15 cellular contexts compared by ENCODE assay signal in genomic region chr1:198001776-198002408, GRCh38.
DNase-seq lines count a peak whose midpoint lies in the region; ATAC-seq and TF ChIP-seq lines count a peak whose summit lies in the region.
"Had no signal": no experiment of that assay in that cellular context is flagged by ENCODE, and none has a peak within 500 bp of the region (broad histone marks: within the 10 kb centered on the region; RNA-seq: fewer than 3 reads in every experiment).

No MANE protein-coding gene starts in this region.

- H3K4me3 Mint-ChIP-seq in stimulated activated naive CD8-positive, alpha-beta T cell treated with anti-CD3 and anti-CD28 coated beads, Interleukin-15, amount 100 ng/mL, for 72 hours = no peak overlapping the region

- TF ChIP-seq EP300 in sigmoid colon (IDR thresholded peaks at IDR 0.05) = no peak

- dilution Hi-C loops in IMR-90 (cut with HindIII; ENCODE audit: low sequenced_read_pairs, unreplicated experiment) = no loop called here

- H4K91ac ChIP-seq in IMR-90 (ENCODE audit: insufficient read depth, low read depth, low read length) = no peak overlapping the region

- no peak overlapping the region for H3K14ac ChIP-seq in IMR-90 (replicated peaks; ENCODE audit: low read depth, low read length)

- H4K8ac ChIP-seq in IMR-90 (ENCODE audit: low read depth in 2 of 2, low read length in 2 of 2) = no peak overlapping the region

- TF ChIP-seq RAD21 in IMR-90 (IDR thresholded peaks at IDR 0.05; ENCODE audit: low read length) = no peak

- no peak overlapping the region for H3K27ac ChIP-seq in IMR-90 (ENCODE audit: insufficient read depth, low read length)
- no peak overlapping the region for H3K27ac ChIP-seq in osteoblast (ENCODE audit: low read depth, low read length)
- no peak overlapping the region for H3K27ac ChIP-seq in tibial artery
- H3K27ac ChIP-seq in sigmoid colon = no peak overlapping the region
- H3K27ac ChIP-seq: BLaER1 treated with 17β-estradiol and CSF1 and Interleukin-3, amounts not matched to agents 10 nM and 100 nM; Peyer's patch had no signal

- H3K9ac ChIP-seq in IMR-90 (ENCODE audit: low read depth, low read length) = no peak overlapping the region
- H3K9ac ChIP-seq: BLaER1 treated with 17β-estradiol and CSF1 and Interleukin-3, amounts not matched to agents 10 nM and 100 nM had no signal

- H3K79me2 ChIP-seq in osteoblast (ENCODE audit: insufficient read depth, low read length) = no peaks in the 10 kb centered on the region

- no peaks in the 10 kb centered on the region for H3K27me3 ChIP-seq in IMR-90 (ENCODE audit: control insufficient read depth, insufficient read depth, low read length)
- H3K27me3 ChIP-seq in osteoblast (ENCODE audit: insufficient read depth, low read length) = no peaks in the 10 kb centered on the region
- H3K27me3 ChIP-seq in tibial artery = no peaks in the 10 kb centered on the region
- H3K27me3 ChIP-seq in sigmoid colon = no peaks in the 10 kb centered on the region
- H3K27me3 ChIP-seq: BLaER1 treated with 17β-estradiol and CSF1 and Interleukin-3, amounts not matched to agents 10 nM and 100 nM; MG63; Peyer's patch had no signal

- H3K4ac ChIP-seq in IMR-90 (ENCODE audit: low read depth, low read length) = no peak overlapping the region

- BruUV-seq in IMR-90 (replicated peaks; lab: Mats Ljungman, UMichigan) = no TSS peak

- TF ChIP-seq CTCF in IMR-90 (conservative IDR thresholded peaks at IDR 0.05; ENCODE audit: low read depth, low read length) (no peak), osteoblast (IDR thresholded peaks at IDR 0.05; ENCODE audit: extremely low read depth, low read depth, low read length) (no peak), tibial artery (IDR thresholded peaks at IDR 0.05) (no peak), sigmoid colon (IDR thresholded peaks at IDR 0.05) (no peak)

- POLR2A ChIA-PET in IMR-90 (lab: Charles Lee; ENCODE audit: unreplicated experiment) = interaction anchor here (1.0 kb wide), 1 partner anchor 13 kb away, joined by 3 read pairs; no protein-coding TSS in a partner anchor

- peaks cover 6% of the 10 kb centered on the region for H3K27me3 Mint-ChIP-seq in stimulated activated naive CD8-positive, alpha-beta T cell treated with anti-CD3 and anti-CD28 coated beads, Interleukin-15, amount 100 ng/mL, for 72 hours

- H3K9me3 ChIP-seq in IMR-90 (ENCODE audit: control insufficient read depth, insufficient read depth, low read length) (no peaks in the 10 kb centered on the region), osteoblast (ENCODE audit: low read depth, low read length) (no peaks in the 10 kb centered on the region), tibial artery (no peaks in the 10 kb centered on the region), sigmoid colon (no peaks in the 10 kb centered on the region)
- H3K9me3 ChIP-seq: BLaER1 treated with 17β-estradiol and CSF1 and Interleukin-3, amounts not matched to agents 10 nM and 100 nM; MG63; Peyer's patch had no signal

- no CpG with 5 or more reads among the region's 3 CpGs for WGBS in IMR-90 (ENCODE audit: extremely low coverage in 2 of 2, insufficient read length in 1 of 2), 2 experiments
- 75 to 80% methylated on average over 3 of the region's 3 CpGs for WGBS in sigmoid colon, 2 donors

- H2BK15ac ChIP-seq in IMR-90 (ENCODE audit: low read depth, low read length) = no peak overlapping the region

- H2BK120ac ChIP-seq in IMR-90 (ENCODE audit: low read depth, low read length) = no peak overlapping the region

- no peak overlapping the region for H2AK5ac ChIP-seq in IMR-90 (ENCODE audit: low read depth, low read length)

- no peaks in the 10 kb centered on the region for H3K4me1 ChIP-seq in IMR-90 (ENCODE audit: control insufficient read depth, insufficient read depth, low read length)
- H3K4me1 ChIP-seq in osteoblast (ENCODE audit: insufficient read depth, low read length) = no peaks in the 10 kb centered on the region
- H3K4me1 ChIP-seq in tibial artery = no peaks in the 10 kb centered on the region
- H3K4me1 ChIP-seq in sigmoid colon = no peaks in the 10 kb centered on the region
- H3K4me1 ChIP-seq: BLaER1 treated with 17β-estradiol and CSF1 and Interleukin-3, amounts not matched to agents 10 nM and 100 nM; Peyer's patch had no signal

- TF ChIP-seq POLR2A in IMR-90 (IDR thresholded peaks at IDR 0.05; ENCODE audit: low read depth, low read length) (no peak), sigmoid colon (IDR thresholded peaks at IDR 0.05) (no peak)

- intact Hi-C loops in IMR-90 (cut with micrococcal nuclease) (no loop called here), tibial artery (cut with DNase I; ENCODE audit: low total_unique reads) (no loop called here), sigmoid colon (cut with DNase I) (no loop called here)

- H4K20me1 ChIP-seq in IMR-90 (ENCODE audit: insufficient read depth, low read length) (no peaks in the 10 kb centered on the region), osteoblast (ENCODE audit: insufficient read depth, low read length) (no peaks in the 10 kb centered on the region)
- H4K20me1 ChIP-seq: BLaER1 treated with 17β-estradiol and CSF1 and Interleukin-3, amounts not matched to agents 10 nM and 100 nM had no signal

- H3K36me3 ChIP-seq in IMR-90 (ENCODE audit: control insufficient read depth, insufficient read depth, low read length) (no peaks in the 10 kb centered on the region), osteoblast (ENCODE audit: insufficient read depth, low read length) (no peaks in the 10 kb centered on the region), tibial artery (no peaks in the 10 kb centered on the region), sigmoid colon (no peaks in the 10 kb centered on the region)
- H3K36me3 ChIP-seq: BLaER1 treated with 17β-estradiol and CSF1 and Interleukin-3, amounts not matched to agents 10 nM and 100 nM; MG63; Peyer's patch had no signal

- H4K5ac ChIP-seq in IMR-90 (ENCODE audit: low read depth, low read length) = no peak overlapping the region

- H3K4me1 Mint-ChIP-seq in stimulated activated naive CD8-positive, alpha-beta T cell treated with anti-CD3 and anti-CD28 coated beads, Interleukin-15, amount 100 ng/mL, for 72 hours = no peaks in the 10 kb centered on the region

- ATAC-seq in IMR-90 (ENCODE audit: low read depth) = peak; percentile 57; the same call in 1 of the 2 replicates
- no peak for ATAC-seq in stimulated activated naive CD8-positive, alpha-beta T cell treated with anti-CD3 and anti-CD28 coated beads, Interleukin-15, amount 100 ng/mL, for 72 hours

- H3K4me2 ChIP-seq in IMR-90 (ENCODE audit: low read depth, low read length) = peak overlapping the region; percentile 4; the same call in 1 of the 2 replicates
- peak overlapping the region; percentile 22 for H3K4me2 ChIP-seq in osteoblast (ENCODE audit: insufficient read depth, low read length)
- H3K4me2 ChIP-seq: BLaER1 treated with 17β-estradiol and CSF1 and Interleukin-3, amounts not matched to agents 10 nM and 100 nM had no signal

- H3K56ac ChIP-seq in IMR-90 (ENCODE audit: extremely low read depth, insufficient read depth, low read length) = no peak overlapping the region

- in situ Hi-C loops in IMR-90 (cut with MboI; ENCODE audit: low sequenced_read_pairs) = no loop called here

- CTCF ChIA-PET in IMR-90 (lab: Yijun Ruan, JAX) = no interaction called here

- H2BK5ac ChIP-seq in IMR-90 (ENCODE audit: low read depth, low read length, poor library complexity, severe bottlenecking) = no peak overlapping the region

- no peak overlapping the region for H3K27ac Mint-ChIP-seq in stimulated activated naive CD8-positive, alpha-beta T cell treated with anti-CD3 and anti-CD28 coated beads, Interleukin-15, amount 100 ng/mL, for 72 hours

- no peak overlapping the region for H3K23ac ChIP-seq in IMR-90 (ENCODE audit: low read depth, low read length)

- H3K79me1 ChIP-seq in IMR-90 (ENCODE audit: low read depth in 1 of 2, low read length in 2 of 2) = no peaks in the 10 kb centered on the region

- no peaks in the 10 kb centered on the region for H3K9me3 Mint-ChIP-seq in stimulated activated naive CD8-positive, alpha-beta T cell treated with anti-CD3 and anti-CD28 coated beads, Interleukin-15, amount 100 ng/mL, for 72 hours

- H3K4me3 ChIP-seq in IMR-90 (ENCODE audit: insufficient read depth, low read depth, low read length) (no peak overlapping the region), osteoblast (ENCODE audit: insufficient read depth, low read length) (no peak overlapping the region), tibial artery (no peak overlapping the region), sigmoid colon (no peak overlapping the region)
- H3K4me3 ChIP-seq: BLaER1 treated with 17β-estradiol and CSF1 and Interleukin-3, amounts not matched to agents 10 nM and 100 nM; MG63; Peyer's patch had no signal

- peak; percentile 63 for DNase-seq in COLO829 (ENCODE audit: low spot score)
- DNase-seq in IMR-90 = peak; percentile 64
- peak; percentile 41 for DNase-seq in dedifferentiated amniotic fluid mesenchymal stem cell (ENCODE audit: extremely low spot score)
- no peak for DNase-seq in osteoblast (ENCODE audit: insufficient read length, low spot score, missing footprints)
- DNase-seq in tibial artery = no peak
- no peak for DNase-seq in sigmoid colon
- no peak for DNase-seq in stimulated activated naive CD8-positive, alpha-beta T cell treated with anti-CD3 and anti-CD28 coated beads, Interleukin-15, amount 100 ng/mL, for 72 hours
- DNase-seq: DMS153, MG63, NCI-H1092 treated with DMSO at 0.1 percent for 48 hours, NCI-H187, NCI-H82, Peyer's patch, SHP77 had no signal

- H2AK9ac ChIP-seq in IMR-90 (replicated peaks; ENCODE audit: low read depth, low read length, poor library complexity) = no peak overlapping the region

- H3K9me1 ChIP-seq in IMR-90 (ENCODE audit: insufficient read depth, low read length) = no peaks in the 10 kb centered on the region

- H3K18ac ChIP-seq in IMR-90 (ENCODE audit: low read depth, low read length) = no peak overlapping the region

- no peak overlapping the region for H2BK20ac ChIP-seq in IMR-90 (ENCODE audit: low read depth, low read length)

- H2AFZ ChIP-seq in IMR-90 (replicated peaks; ENCODE audit: low read length, poor library complexity) = no peak overlapping the region
- H2AFZ ChIP-seq in osteoblast (ENCODE audit: low read length) = peak overlapping the region; percentile 42

TF ChIP-seq in IMR-90, 13 proteins besides CTCF, POLR2A, EP300 and RAD21 (continues in another document):
- no peak for TF ChIP-seq RFX5 (IDR thresholded peaks at IDR 0.05; ENCODE audit: low read depth, low read length)
- TF ChIP-seq SMC3 (IDR thresholded peaks at IDR 0.05; ENCODE audit: low read depth, low read length) = no peak
- no peak for TF ChIP-seq MAFK (IDR thresholded peaks at IDR 0.05; ENCODE audit: low read depth, low read length)
- TF ChIP-seq NFE2L2 (IDR thresholded peaks at IDR 0.05; ENCODE audit: low read depth, low read length) = no peak
- no peak for TF ChIP-seq ELK1 (IDR thresholded peaks at IDR 0.05; ENCODE audit: borderline replicate concordance, low read depth, low read length)

Comparison
In these comparisons a context has a peak if more than half of its experiments do, and no peak if none do; other contexts are left out.
1. DNase-seq: peak in COLO829 (single experiment), IMR-90 (single experiment) and dedifferentiated amniotic fluid mesenchymal stem cell (single experiment); none in osteoblast (single experiment), tibial artery (0 of 2), sigmoid colon (single experiment) and stimulated activated naive CD8-positive, alpha-beta T cell treated with anti-CD3 and anti-CD28 coated beads, Interleukin-15, amount 100 ng/mL, for 72 hours (0 of 2).